In the genomic region with DNA sequence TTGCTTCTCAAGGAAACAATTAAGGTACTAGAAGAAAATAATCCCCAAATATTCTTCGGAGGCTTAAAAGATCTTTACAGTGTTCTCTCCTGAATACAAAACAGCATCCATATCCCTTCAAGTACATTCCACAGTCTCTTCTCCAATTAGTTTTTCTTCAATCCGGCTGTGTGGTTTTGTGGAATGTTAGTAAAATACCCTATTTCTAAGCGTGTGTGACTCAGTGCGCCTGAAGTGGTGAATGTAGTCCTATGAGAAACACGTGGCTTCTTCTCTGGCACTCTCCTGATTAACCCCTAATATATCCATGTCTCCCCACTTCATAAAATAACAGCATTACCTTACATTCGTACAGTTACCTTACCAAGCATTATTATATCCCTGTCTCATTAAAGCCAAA, we compare ENCODE assay signal across 17 cellular contexts.
"Had no signal": no experiment of that assay in that cellular context is flagged by ENCODE, and none has a peak within 500 bp of the region (broad histone marks: within the 10 kb centered on the region; RNA-seq: fewer than 3 reads in every experiment).

No MANE protein-coding gene starts in this region.

- H3K9me3 ChIP-seq: breast epithelium, psoas muscle, right lobe of liver, thoracic aorta had no signal

- H3K4me1 ChIP-seq: breast epithelium, neural progenitor cell, psoas muscle, right lobe of liver had no signal

- DNase-seq: activated CD4-positive, alpha-beta T cell treated with anti-CD3 and anti-CD28 coated beads, Interleukin-2, amount 50 U/mL, for 48 hours; activated CD4-positive, CD25-positive, alpha-beta regulatory T cell treated with anti-CD3 and anti-CD28 coated beads, Interleukin-2, amount 50 U/mL, for 72 hours; activated effector memory CD4-positive, alpha-beta T cell treated with Interleukin-2 at 50 U/mL for 16 hours; amygdala; cerebellar nuclear complex; effector memory CD4-positive, alpha-beta T cell; midbrain; psoas muscle; right lobe of liver; stimulated activated CD4-positive, alpha-beta T cell treated with anti-CD3 and anti-CD28 coated beads, Interleukin-2, amount 100 ng/mL, for 24 hours; T-helper 1 cell; T1000 had no signal

- FAIRE-seq: islet of Langerhans had no signal

- H3K27ac ChIP-seq: breast epithelium, neural progenitor cell, psoas muscle, right lobe of liver, thoracic aorta had no signal

- H3K36me3 ChIP-seq: breast epithelium, neural progenitor cell, right lobe of liver, thoracic aorta had no signal

- H3K4me2 ChIP-seq: neural progenitor cell had no signal

- H3K27me3 ChIP-seq: breast epithelium, neural progenitor cell, right lobe of liver had no signal

- H3K4me3 ChIP-seq: breast epithelium, lung, neural progenitor cell, psoas muscle, right lobe of liver, thoracic aorta had no signal

- H2AFZ ChIP-seq: neural progenitor cell had no signal

- H3K9ac ChIP-seq: neural progenitor cell had no signal
